In the genomic region with DNA sequence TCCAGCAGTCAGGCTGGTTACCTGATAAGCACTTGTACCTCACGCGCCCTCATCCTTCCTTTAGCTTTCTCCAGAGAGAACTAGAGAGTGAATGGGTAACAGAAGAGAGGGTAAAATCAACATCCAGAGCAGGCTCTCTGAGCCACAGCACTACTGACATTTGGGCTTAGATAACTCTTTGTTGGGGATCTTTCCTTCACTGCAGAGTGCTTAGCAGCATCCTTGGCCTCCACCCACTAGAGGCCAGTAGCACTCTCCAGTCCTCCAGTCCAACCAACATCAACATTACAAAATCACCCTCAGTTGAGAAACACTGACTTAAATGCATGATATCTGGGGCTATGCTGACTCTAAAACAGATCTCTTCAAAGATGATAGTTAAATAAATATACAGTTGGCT, we compare ENCODE assay signal across 17 cellular contexts.
DNase-seq lines count a peak whose midpoint lies in the region; ATAC-seq, FAIRE-seq and TF ChIP-seq lines count a peak whose summit lies in the region.
"Had no signal": no experiment of that assay in that cellular context is flagged by ENCODE, and none has a peak within 500 bp of the region (broad histone marks: within the 10 kb centered on the region; RNA-seq: fewer than 3 reads in every experiment).

No MANE protein-coding gene starts in this region.

- H3K27ac Mint-ChIP-seq in WTC11 (no peak overlapping the region), Caco-2 (ENCODE audit: unreplicated experiment) (no peak overlapping the region)
- H3K27ac Mint-ChIP-seq: activated naive CD4-positive, alpha-beta T cell treated with anti-CD3 and anti-CD28 coated beads for 36 hours; CD4-positive, alpha-beta memory T cell had no signal

- peaks cover 9% of the 10 kb centered on the region for H3K4me1 Mint-ChIP-seq in WTC11
- H3K4me1 Mint-ChIP-seq in Caco-2 (ENCODE audit: low read depth, unreplicated experiment) = peaks cover 8% of the 10 kb centered on the region
- H3K4me1 Mint-ChIP-seq: CD4-positive, alpha-beta memory T cell had no signal

- WGBS in aorta, 2 donors = 85 to 91% methylated on average over 2 of the region's 2 CpGs

- H3K27me3 Mint-ChIP-seq in WTC11 (ENCODE audit: low read depth) = no peaks in the 10 kb centered on the region; the same call in 1 of the 2 replicates
- no peaks in the 10 kb centered on the region for H3K27me3 Mint-ChIP-seq in Caco-2 (ENCODE audit: insufficient read depth, unreplicated experiment)

- H3K9me3 Mint-ChIP-seq in WTC11 (peaks cover 14% of the 10 kb centered on the region), Caco-2 (ENCODE audit: unreplicated experiment) (peaks cover 10% of the 10 kb centered on the region)
- H3K9me3 Mint-ChIP-seq: activated naive CD4-positive, alpha-beta T cell treated with anti-CD3 and anti-CD28 coated beads for 36 hours had no signal

- ATAC-seq in HG02885 (IDR thresholded peaks at IDR 0.05; ENCODE audit: poor library complexity, unreplicated experiment) (peak; percentile 15), WTC11 (peak; percentile 73), aorta (ENCODE audit: low FRiP score) (no peak)

- H3K4me1 ChIP-seq in keratinocyte (ENCODE audit: control insufficient read depth, extremely low read depth, insufficient read depth, low read length) (peaks cover 12% of the 10 kb centered on the region), aorta (ENCODE audit: control insufficient read depth in 1 of 2, insufficient read depth in 2 of 2, low read length in 2 of 2) (no peaks in the 10 kb centered on the region), Caco-2 (peaks cover 13% of the 10 kb centered on the region)

- intact Hi-C loops in aorta (cut with DNase I) = no loop called here
- intact Hi-C loops in Caco-2 (cut with micrococcal nuclease; ENCODE audit: unreplicated experiment) = no loop called here

- FAIRE-seq in keratinocyte (lab: Jason Lieb, UNC) = no peak
- FAIRE-seq: endothelial cell of umbilical vein had no signal

- no peak overlapping the region for H2AFZ ChIP-seq in keratinocyte (ENCODE audit: control insufficient read depth, low read length)

- BruUV-seq in Caco-2 (replicated peaks; lab: Mats Ljungman, UMichigan) = no TSS peak

- H3K27me3 ChIP-seq in keratinocyte (ENCODE audit: control insufficient read depth, extremely low read depth, insufficient read depth, low read length) = no peaks in the 10 kb centered on the region
- H3K27me3 ChIP-seq in aorta (ENCODE audit: control insufficient read depth in 1 of 2, insufficient read depth in 2 of 2, low read length in 1 of 2) = no peaks in the 10 kb centered on the region
- H3K27me3 ChIP-seq in Caco-2 (replicated peaks; ENCODE audit: control insufficient read depth, insufficient read depth, low read length) = no peaks in the 10 kb centered on the region
- H3K27me3 ChIP-seq: ovary had no signal

- no peaks in the 10 kb centered on the region for H3K9me1 ChIP-seq in keratinocyte (ENCODE audit: control insufficient read depth, extremely low read depth, insufficient read depth, low read length)

- H3K36me3 ChIP-seq in keratinocyte (ENCODE audit: control insufficient read depth in 2 of 2, extremely low read depth in 1 of 2, insufficient read depth in 2 of 2, low read length in 2 of 2) (no peaks in the 10 kb centered on the region), aorta (ENCODE audit: control insufficient read depth in 1 of 2, insufficient read depth in 2 of 2, low read length in 1 of 2) (no peaks in the 10 kb centered on the region), Caco-2 (ENCODE audit: control insufficient read depth, insufficient read depth, low read length) (no peaks in the 10 kb centered on the region)
- H3K36me3 ChIP-seq: ovary had no signal

- H3K4me3 Mint-ChIP-seq in WTC11 = no peak overlapping the region
- H3K4me3 Mint-ChIP-seq in Caco-2 (ENCODE audit: unreplicated experiment) = no peak overlapping the region
- H3K4me3 Mint-ChIP-seq: activated naive CD4-positive, alpha-beta T cell treated with anti-CD3 and anti-CD28 coated beads for 36 hours; CD4-positive, alpha-beta memory T cell had no signal

- no peak overlapping the region for H3K4me3 ChIP-seq in keratinocyte (ENCODE audit: control insufficient read depth in 2 of 3, extremely low read depth in 1 of 3, insufficient read depth in 2 of 3, low read depth in 1 of 3, low read length in 3 of 3)
- H3K4me3 ChIP-seq in aorta (ENCODE audit: low read length in 2 of 2) = no peak overlapping the region
- H3K4me3 ChIP-seq in Caco-2 (ENCODE audit: low read depth, low read length) = no peak overlapping the region
- H3K4me3 ChIP-seq: ovary had no signal

- H3K27ac ChIP-seq in keratinocyte (ENCODE audit: control insufficient read depth, insufficient read depth, low read length) = no peak overlapping the region
- no peak overlapping the region for H3K27ac ChIP-seq in aorta (ENCODE audit: low read depth in 1 of 2, low read length in 2 of 2)
- H3K27ac ChIP-seq: HL-60, ovary had no signal

- TF ChIP-seq CTCF in GM12873 (IDR thresholded peaks at IDR 0.05; ENCODE audit: insufficient read depth, low read depth, low read length, missing control alignments) (peak; percentile 41), WTC11 (IDR thresholded peaks at IDR 0.05) (no peak), keratinocyte (optimal IDR thresholded peaks at IDR 0.05 in 1 of 3, IDR thresholded peaks at IDR 0.05 in 1 of 3, conservative IDR thresholded peaks at IDR 0.05 in 1 of 3; ENCODE audit: extremely low read depth in 1 of 3, insufficient read depth in 2 of 3, low read length in 3 of 3) (peak in 2 of 3 experiments; percentile 6 to 23), Caco-2 (IDR thresholded peaks at IDR 0.05; ENCODE audit: insufficient read depth in 1 of 2, low read depth in 1 of 2, low read length in 1 of 2, severe bottlenecking in 1 of 2, unreplicated experiment in 1 of 2) (peak in 1 of 2 experiments; percentile 20)

- H3K9ac ChIP-seq in keratinocyte (ENCODE audit: control insufficient read depth, extremely low read depth, insufficient read depth, low read length) = no peak overlapping the region

- H4K20me1 ChIP-seq in keratinocyte (ENCODE audit: control insufficient read depth, extremely low read depth, insufficient read depth, low read length) = no peaks in the 10 kb centered on the region

- H3K36me3 Mint-ChIP-seq in WTC11 (no peaks in the 10 kb centered on the region), Caco-2 (ENCODE audit: insufficient read depth, unreplicated experiment) (no peaks in the 10 kb centered on the region)
- H3K36me3 Mint-ChIP-seq: CD4-positive, alpha-beta memory T cell had no signal

- POLR2A ChIA-PET in WTC11 (lab: Charles Lee) (no interaction called here), Caco-2 (lab: Charles Lee) (no interaction called here)

- no peak for DNase-seq in WTC11 (ENCODE audit: low spot score)
- no peak for DNase-seq in keratinocyte (ENCODE audit: low read depth, low spot score)
- DNase-seq in T-helper 9 cell = no peak
- DNase-seq in medulla oblongata (ENCODE audit: extremely low spot score) = no peak
- DNase-seq in aorta = no peak
- no peak for DNase-seq in Caco-2
- DNase-seq: activated naive CD4-positive, alpha-beta T cell treated with anti-CD3 and anti-CD28 coated beads for 36 hours; CD4-positive, alpha-beta memory T cell; central memory CD4-positive, alpha-beta T cell; NCI-H2081; ovary; stimulated activated CD4-positive, alpha-beta T cell treated with anti-CD3 and anti-CD28 coated beads, Interleukin-12 subunit alpha, Interleukin-12 subunit beta, amount 100 ng/mL, for 4 hours; substantia nigra had no signal

- dilution Hi-C loops in keratinocyte (cut with MboI; ENCODE audit: extremely low pct_ligation_motif_present, low sequenced_read_pairs) = no loop called here

- H3K4me2 ChIP-seq in keratinocyte (ENCODE audit: control insufficient read depth, extremely low read depth, insufficient read depth, low read depth, low read length) = no peak overlapping the region

- H3K9me3 ChIP-seq in keratinocyte (ENCODE audit: control insufficient read depth, low read depth, low read length) (no peaks in the 10 kb centered on the region), aorta (ENCODE audit: control insufficient read depth, low read length) (no peaks in the 10 kb centered on the region), Caco-2 (no peaks in the 10 kb centered on the region)
- H3K9me3 ChIP-seq: ovary had no signal

- H3K79me2 ChIP-seq in keratinocyte (ENCODE audit: control insufficient read depth, insufficient read depth, low read length) = no peaks in the 10 kb centered on the region

- CTCF ChIA-PET in WTC11 (lab: Charles Lee) (no interaction called here), Caco-2 (lab: Charles Lee) (no interaction called here)

TF ChIP-seq in WTC11, 78 proteins besides CTCF, POLR2A, EP300 and RAD21 (continues in another document):
- TF ChIP-seq TEAD4 (CRISPR knock-in tag; IDR thresholded peaks at IDR 0.05) = no peak
- no peak for TF ChIP-seq ZNF532 (CRISPR knock-in tag; IDR thresholded peaks at IDR 0.05; ENCODE audit: borderline replicate concordance)
- no peak for TF ChIP-seq ETV6 (CRISPR knock-in tag; IDR thresholded peaks at IDR 0.05)
